ENCODE assay signal across 8 cellular contexts in genomic region chr16:87956169-87956770, GRCh38. TPM values are rescaled to one million over a fixed set of nuclear protein-coding genes. Genes with fewer than 3 reads are reported as not detected.
DNase-seq lines count a peak whose midpoint lies in the region; ATAC-seq lines count a peak whose summit lies in the region.

No MANE protein-coding gene starts in this region.

- H3K27ac Mint-ChIP-seq in activated naive CD8-positive, alpha-beta T cell treated with anti-CD3 and anti-CD28 coated beads, Interleukin-2, amount 10 ng/mL, durations not matched to agents 7 days and 5 days = peak overlapping the region; percentile 97

- H3K4me1 ChIP-seq in HAP-1 = peaks cover 10% of the 10 kb centered on the region

- H3K36me3 ChIP-seq in HAP-1 (replicated peaks) = peaks cover 29% of the 10 kb centered on the region

- peaks cover 50% of the 10 kb centered on the region for H3K4me1 Mint-ChIP-seq in activated naive CD8-positive, alpha-beta T cell treated with anti-CD3 and anti-CD28 coated beads, Interleukin-2, amount 10 ng/mL, durations not matched to agents 7 days and 5 days

- peak; percentile 41 for ATAC-seq in GM21786 (IDR thresholded peaks at IDR 0.05; ENCODE audit: unreplicated experiment)
- peak; percentile 65 for ATAC-seq in activated naive CD8-positive, alpha-beta T cell treated with anti-CD3 and anti-CD28 coated beads, Interleukin-2, amount 10 ng/mL, durations not matched to agents 7 days and 5 days (ENCODE audit: low read depth)
- no peak for ATAC-seq in left colon
- ATAC-seq in HG03520 (IDR thresholded peaks at IDR 0.05; ENCODE audit: unreplicated experiment) = no peak

- no peaks in the 10 kb centered on the region for H3K27me3 Mint-ChIP-seq in activated naive CD8-positive, alpha-beta T cell treated with anti-CD3 and anti-CD28 coated beads, Interleukin-2, amount 10 ng/mL, durations not matched to agents 7 days and 5 days

- no peaks in the 10 kb centered on the region for H3K27me3 ChIP-seq in HAP-1 (ENCODE audit: low read depth)

- POLR2A ChIA-PET in activated naive CD8-positive, alpha-beta T cell treated with anti-CD3 and anti-CD28 coated beads, Interleukin-2, amount 10 ng/mL, durations not matched to agents 7 days and 5 days (lab: Charles Lee) = interaction anchor here (0.8 to 1.5 kb wide), 7 partner anchors 10 to 1237 kb away, joined by 3 to 15 read pairs (median 6); partner anchors contain the start of gene KLHDC4

- no peaks in the 10 kb centered on the region for H3K9me3 ChIP-seq in HAP-1

- in situ Hi-C loops in HAP-1 (cut with MboI; ENCODE audit: low sequenced_read_pairs) = no loop called here

- peaks cover 23% of the 10 kb centered on the region for H3K36me3 Mint-ChIP-seq in activated naive CD8-positive, alpha-beta T cell treated with anti-CD3 and anti-CD28 coated beads, Interleukin-2, amount 10 ng/mL, durations not matched to agents 7 days and 5 days

- peak; percentile 73 for DNase-seq in T follicular helper cell (ENCODE audit: low read depth)
- peak; percentile 71 for DNase-seq in activated naive CD8-positive, alpha-beta T cell treated with anti-CD3 and anti-CD28 coated beads, Interleukin-2, amount 10 ng/mL, durations not matched to agents 7 days and 5 days
- peak; percentile 55 to 63 for DNase-seq in left colon
- peak; percentile 27 for DNase-seq in stimulated activated CD8-positive, alpha-beta memory T cell treated with anti-CD3 and anti-CD28 coated beads, Interleukin-15, amount 100 ng/mL, for 24 hours (ENCODE audit: low read depth)
- DNase-seq in NCI-H187 treated with DMSO at 0.1 percent for 48 hours (lab: John Stamatoyannopoulos, UW) = no peak
- DNase-seq in HAP-1 (ENCODE audit: low spot score in 2 of 2) = no peak

- no peaks in the 10 kb centered on the region for H3K9me3 Mint-ChIP-seq in activated naive CD8-positive, alpha-beta T cell treated with anti-CD3 and anti-CD28 coated beads, Interleukin-2, amount 10 ng/mL, durations not matched to agents 7 days and 5 days

- H3K4me3 Mint-ChIP-seq in activated naive CD8-positive, alpha-beta T cell treated with anti-CD3 and anti-CD28 coated beads, Interleukin-2, amount 10 ng/mL, durations not matched to agents 7 days and 5 days = peak overlapping the region; percentile 84

- no peak overlapping the region for H3K4me3 ChIP-seq in HAP-1

- intact Hi-C loops in left colon (cut with DNase I, micrococcal nuclease) = no loop called here

RNA-seq across cellular contexts. Expression of gene BANP, which starts 5.0 kb away (rescaled TPM):
- total RNA-seq in activated naive CD8-positive, alpha-beta T cell treated with anti-CD3 and anti-CD28 coated beads, Interleukin-2, amount 10 ng/mL, durations not matched to agents 7 days and 5 days = 10 to 100 TPM; 50.2 to 55.1 TPM
- total RNA-seq in left colon = 10 to 100 TPM; 19.5 to 20.2 TPM

RNA-seq across cellular contexts. Expression of gene CA5A, which starts 19.9 kb away (rescaled TPM):
- not detected for total RNA-seq in activated naive CD8-positive, alpha-beta T cell treated with anti-CD3 and anti-CD28 coated beads, Interleukin-2, amount 10 ng/mL, durations not matched to agents 7 days and 5 days
- total RNA-seq in left colon = not detected

Comparison
In these comparisons a context has a peak if more than half of its experiments do, and no peak if none do; other contexts are left out.
1. ATAC-seq: peak in GM21786 (single experiment) and activated naive CD8-positive, alpha-beta T cell treated with anti-CD3 and anti-CD28 coated beads, Interleukin-2, amount 10 ng/mL, durations not matched to agents 7 days and 5 days (single experiment); none in left colon (single experiment) and HG03520 (single experiment).
2. DNase-seq: peak in T follicular helper cell (single experiment), activated naive CD8-positive, alpha-beta T cell treated with anti-CD3 and anti-CD28 coated beads, Interleukin-2, amount 10 ng/mL, durations not matched to agents 7 days and 5 days (single experiment), left colon (2 of 2) and stimulated activated CD8-positive, alpha-beta memory T cell treated with anti-CD3 and anti-CD28 coated beads, Interleukin-15, amount 100 ng/mL, for 24 hours (single experiment); none in NCI-H187 treated with DMSO at 0.1 percent for 48 hours (single experiment) and HAP-1 (0 of 2).